In the genomic region with DNA sequence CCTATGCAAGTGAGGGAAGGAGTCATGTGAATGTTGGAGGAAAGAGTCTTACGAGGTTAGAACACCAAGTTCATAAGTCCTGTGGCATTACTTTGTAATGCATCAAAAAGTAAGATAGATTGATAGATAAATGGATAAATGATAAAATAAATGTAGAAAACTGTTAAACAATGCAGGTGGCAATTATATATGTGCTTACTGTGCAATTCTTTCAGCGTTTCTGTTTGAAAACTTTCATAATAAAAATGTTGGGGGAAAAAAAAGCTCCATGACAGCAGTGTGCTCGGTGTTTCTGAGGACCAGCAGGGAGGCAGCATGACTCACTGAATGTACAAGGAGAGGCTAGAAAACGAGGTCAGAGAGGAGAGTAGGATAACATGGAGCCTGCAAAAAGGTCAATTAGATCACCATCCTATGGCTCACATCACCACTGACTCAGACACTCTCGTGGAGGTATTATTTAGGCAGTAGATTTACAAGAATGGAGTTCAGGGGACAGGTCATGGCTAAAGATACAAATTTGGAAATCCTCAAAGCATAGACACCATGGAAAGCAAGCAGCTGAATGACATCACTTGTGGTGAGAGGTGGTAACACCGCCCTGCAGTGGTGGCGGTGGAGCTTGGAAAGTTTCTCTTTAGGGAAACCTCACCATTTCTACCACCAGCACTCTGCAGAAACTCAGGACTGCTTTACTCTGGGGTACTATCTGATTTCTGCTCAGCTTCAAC, we compare ENCODE assay signal across 9 cellular contexts.
DNase-seq lines count a peak whose midpoint lies in the region; ATAC-seq and TF ChIP-seq lines count a peak whose summit lies in the region.
"Had no signal": no experiment of that assay in that cellular context is flagged by ENCODE, and none has a peak within 500 bp of the region (broad histone marks: within the 10 kb centered on the region; RNA-seq: fewer than 3 reads in every experiment).

No MANE protein-coding gene starts in this region.

- H3K79me1 ChIP-seq in IMR-90 (ENCODE audit: low read depth in 1 of 2, low read length in 2 of 2), result no peaks in the 10 kb centered on the region

- no peak overlapping the region for H2BK5ac ChIP-seq in IMR-90 (ENCODE audit: low read depth, low read length, poor library complexity, severe bottlenecking)

- in situ Hi-C loops in IMR-90 (cut with MboI; ENCODE audit: low sequenced_read_pairs), result no loop called here

- no peak for TF ChIP-seq POLR2A in IMR-90 (IDR thresholded peaks at IDR 0.05; ENCODE audit: low read depth, low read length)

- no peak overlapping the region for H2AK9ac ChIP-seq in IMR-90 (replicated peaks; ENCODE audit: low read depth, low read length, poor library complexity)

- no peak overlapping the region for H3K14ac ChIP-seq in IMR-90 (replicated peaks; ENCODE audit: low read depth, low read length)

- H3K4me3 ChIP-seq in IMR-90 (ENCODE audit: insufficient read depth, low read depth, low read length) (no peak overlapping the region), kidney epithelial cell (ENCODE audit: low read depth, low read length) (no peak overlapping the region)

- TF ChIP-seq RAD21 in IMR-90 (IDR thresholded peaks at IDR 0.05; ENCODE audit: low read length), result no peak

- no peak overlapping the region for H3K9ac ChIP-seq in IMR-90 (ENCODE audit: low read depth, low read length)

- DNase-seq in Daoy (ENCODE audit: low read depth) (peak; percentile 80), IMR-90 (peak; percentile 45), kidney epithelial cell (ENCODE audit: low read depth) (peak; percentile 32), NCI-H1436 (lab: John Stamatoyannopoulos, UW) (no peak)
- DNase-seq in activated T-cell treated with anti-CD3 and anti-CD28 coated beads, Interleukin-2, amount 50 U/mL, for 4 hours, result no peak
- DNase-seq in stimulated activated naive CD4-positive, alpha-beta T cell (lab: John Stamatoyannopoulos, UW), result no peak
- DNase-seq in CD4-positive, alpha-beta T cell, result no peak

- no peak overlapping the region for H3K18ac ChIP-seq in IMR-90 (ENCODE audit: low read depth, low read length)

- no peak overlapping the region for H2BK120ac ChIP-seq in IMR-90 (ENCODE audit: low read depth, low read length)

- H4K8ac ChIP-seq in IMR-90 (ENCODE audit: low read depth in 2 of 2, low read length in 2 of 2), result no peak overlapping the region

- H3K56ac ChIP-seq in IMR-90 (ENCODE audit: extremely low read depth, insufficient read depth, low read length), result no peak overlapping the region

- no peak overlapping the region for H2AK5ac ChIP-seq in IMR-90 (ENCODE audit: low read depth, low read length)

- H3K9me3 Mint-ChIP-seq in activated T-cell treated with anti-CD3 and anti-CD28 coated beads, Interleukin-2, amount 50 U/mL, for 4 hours, result no peaks in the 10 kb centered on the region
- H3K9me3 Mint-ChIP-seq in CD4-positive, alpha-beta T cell, result no peaks in the 10 kb centered on the region
- H3K9me3 Mint-ChIP-seq: activated naive CD4-positive, alpha-beta T cell treated with anti-CD3 and anti-CD28 coated beads, Interleukin-2, amount 50 U/mL, for 24 hours had no signal

- dilution Hi-C loops in IMR-90 (cut with HindIII; ENCODE audit: low sequenced_read_pairs, unreplicated experiment), result no loop called here

- H4K20me1 ChIP-seq in IMR-90 (ENCODE audit: insufficient read depth, low read length), result no peaks in the 10 kb centered on the region

- POLR2A ChIA-PET in IMR-90 (lab: Charles Lee; ENCODE audit: unreplicated experiment), result no interaction called here
- POLR2A ChIA-PET in CD4-positive, alpha-beta T cell (lab: Charles Lee), result no interaction called here

- H3K27ac Mint-ChIP-seq in CD4-positive, alpha-beta T cell, result no peak overlapping the region
- H3K27ac Mint-ChIP-seq: activated naive CD4-positive, alpha-beta T cell treated with anti-CD3 and anti-CD28 coated beads, Interleukin-2, amount 50 U/mL, for 24 hours had no signal

- H3K27ac ChIP-seq in IMR-90 (ENCODE audit: insufficient read depth, low read length), result no peak overlapping the region
- H3K27ac ChIP-seq in CD4-positive, alpha-beta T cell (ENCODE audit: low read depth, low read length), result no peak overlapping the region

- H3K27me3 ChIP-seq in IMR-90 (ENCODE audit: control insufficient read depth, insufficient read depth, low read length) (no peaks in the 10 kb centered on the region), kidney epithelial cell (ENCODE audit: control insufficient read depth, insufficient read depth, low read length) (no peaks in the 10 kb centered on the region)
- no peaks in the 10 kb centered on the region for H3K27me3 ChIP-seq in CD4-positive, alpha-beta T cell (ENCODE audit: control insufficient read depth, insufficient read depth, low read length)

- H4K5ac ChIP-seq in IMR-90 (ENCODE audit: low read depth, low read length), result no peak overlapping the region

- H3K27me3 Mint-ChIP-seq in activated T-cell treated with anti-CD3 and anti-CD28 coated beads, Interleukin-2, amount 50 U/mL, for 4 hours (ENCODE audit: low read depth), result no peaks in the 10 kb centered on the region
- no peaks in the 10 kb centered on the region for H3K27me3 Mint-ChIP-seq in CD4-positive, alpha-beta T cell
- H3K27me3 Mint-ChIP-seq: activated naive CD4-positive, alpha-beta T cell treated with anti-CD3 and anti-CD28 coated beads, Interleukin-2, amount 50 U/mL, for 24 hours had no signal

- no TSS peak for BruUV-seq in IMR-90 (replicated peaks; lab: Mats Ljungman, UMichigan)

- H3K4me1 Mint-ChIP-seq in activated T-cell treated with anti-CD3 and anti-CD28 coated beads, Interleukin-2, amount 50 U/mL, for 4 hours (ENCODE audit: low read depth), result peaks cover 7% of the 10 kb centered on the region
- H3K4me1 Mint-ChIP-seq in CD4-positive, alpha-beta T cell (ENCODE audit: low read depth), result no peaks in the 10 kb centered on the region

- H2AFZ ChIP-seq in IMR-90 (replicated peaks; ENCODE audit: low read length, poor library complexity), result no peak overlapping the region

- TF ChIP-seq CTCF in IMR-90 (conservative IDR thresholded peaks at IDR 0.05; ENCODE audit: low read depth, low read length) (no peak), kidney epithelial cell (IDR thresholded peaks at IDR 0.05; ENCODE audit: insufficient read depth, low read length, poor library complexity, severe bottlenecking) (no peak)
- TF ChIP-seq CTCF in CD4-positive, alpha-beta T cell (IDR thresholded peaks at IDR 0.05), result no peak

- no peaks in the 10 kb centered on the region for H3K9me1 ChIP-seq in IMR-90 (ENCODE audit: insufficient read depth, low read length)

- no peak overlapping the region for H3K4me3 Mint-ChIP-seq in activated T-cell treated with anti-CD3 and anti-CD28 coated beads, Interleukin-2, amount 50 U/mL, for 4 hours
- no peak overlapping the region for H3K4me3 Mint-ChIP-seq in CD4-positive, alpha-beta T cell
- H3K4me3 Mint-ChIP-seq: activated naive CD4-positive, alpha-beta T cell treated with anti-CD3 and anti-CD28 coated beads, Interleukin-2, amount 50 U/mL, for 24 hours had no signal

- no peak overlapping the region for H2BK15ac ChIP-seq in IMR-90 (ENCODE audit: low read depth, low read length)

- ATAC-seq in IMR-90 (ENCODE audit: low read depth) (peak; percentile 72), GM18873 (IDR thresholded peaks at IDR 0.05; ENCODE audit: low FRiP score, unreplicated experiment) (no peak)
- peak; percentile 18 to 63 for ATAC-seq in activated T-cell treated with anti-CD3 and anti-CD28 coated beads, Interleukin-2, amount 50 U/mL, for 4 hours
- ATAC-seq in CD4-positive, alpha-beta T cell (ENCODE audit: poor library complexity), result no peak

- CTCF ChIA-PET in IMR-90 (lab: Yijun Ruan, JAX), result interaction anchor here (0.6 kb wide), 1 partner anchor 20 kb away, joined by 3 read pairs; no protein-coding TSS in a partner anchor
- CTCF ChIA-PET in CD4-positive, alpha-beta T cell (lab: Charles Lee), result interaction anchor here (0.6 kb wide), 1 partner anchor 102 kb away, joined by 3 read pairs; no protein-coding TSS in a partner anchor

- no peaks in the 10 kb centered on the region for H3K4me1 ChIP-seq in IMR-90 (ENCODE audit: control insufficient read depth, insufficient read depth, low read length)

- no peaks in the 10 kb centered on the region for H3K9me3 ChIP-seq in IMR-90 (ENCODE audit: control insufficient read depth, insufficient read depth, low read length)
- H3K9me3 ChIP-seq in CD4-positive, alpha-beta T cell (ENCODE audit: control insufficient read depth, low read length), result no peaks in the 10 kb centered on the region

- H3K36me3 ChIP-seq in IMR-90 (ENCODE audit: control insufficient read depth, insufficient read depth, low read length), result no peaks in the 10 kb centered on the region
- H3K36me3 ChIP-seq in kidney epithelial cell (ENCODE audit: control insufficient read depth, insufficient read depth, low read length), result no peaks in the 10 kb centered on the region

- no peak overlapping the region for H3K4ac ChIP-seq in IMR-90 (ENCODE audit: low read depth, low read length)

- H3K4me2 ChIP-seq in IMR-90 (ENCODE audit: low read depth, low read length), result no peak overlapping the region; the same call in 1 of the 2 replicates

- no peak overlapping the region for H2BK20ac ChIP-seq in IMR-90 (ENCODE audit: low read depth, low read length)

- H4K91ac ChIP-seq in IMR-90 (ENCODE audit: insufficient read depth, low read depth, low read length), result no peak overlapping the region

- WGBS in IMR-90 (ENCODE audit: extremely low coverage in 2 of 2, insufficient read length in 1 of 2), 2 experiments, result 43% methylated on average over 1 of the region's 7 CpGs; no CpG with 5 or more reads in 1 of the 2 experiments

- intact Hi-C loops in IMR-90 (cut with micrococcal nuclease), result no loop called here
- intact Hi-C loops in CD4-positive, alpha-beta T cell (cut with DNase I, micrococcal nuclease), result no loop called here

- no peak overlapping the region for H3K23ac ChIP-seq in IMR-90 (ENCODE audit: low read depth, low read length)

- no peaks in the 10 kb centered on the region for H3K36me3 Mint-ChIP-seq in activated T-cell treated with anti-CD3 and anti-CD28 coated beads, Interleukin-2, amount 50 U/mL, for 4 hours (ENCODE audit: insufficient read depth)
- no peaks in the 10 kb centered on the region for H3K36me3 Mint-ChIP-seq in CD4-positive, alpha-beta T cell (ENCODE audit: low read depth)
- H3K36me3 Mint-ChIP-seq: activated naive CD4-positive, alpha-beta T cell treated with anti-CD3 and anti-CD28 coated beads, Interleukin-2, amount 50 U/mL, for 24 hours had no signal

TF ChIP-seq in IMR-90, 13 proteins besides CTCF, POLR2A, EP300 and RAD21 (continues in another document):
- TF ChIP-seq, protein P1, sequence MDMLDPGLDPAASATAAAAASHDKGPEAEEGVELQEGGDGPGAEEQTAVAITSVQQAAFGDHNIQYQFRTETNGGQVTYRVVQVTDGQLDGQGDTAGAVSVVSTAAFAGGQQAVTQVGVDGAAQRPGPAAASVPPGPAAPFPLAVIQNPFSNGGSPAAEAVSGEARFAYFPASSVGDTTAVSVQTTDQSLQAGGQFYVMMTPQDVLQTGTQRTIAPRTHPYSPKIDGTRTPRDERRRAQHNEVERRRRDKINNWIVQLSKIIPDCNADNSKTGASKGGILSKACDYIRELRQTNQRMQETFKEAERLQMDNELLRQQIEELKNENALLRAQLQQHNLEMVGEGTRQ (IDR thresholded peaks at IDR 0.05; ENCODE audit: low read depth, low read length), result no peak
- TF ChIP-seq CHD1 (IDR thresholded peaks at IDR 0.05; ENCODE audit: low read depth, low read length), result no peak
- no peak for TF ChIP-seq RFX5 (IDR thresholded peaks at IDR 0.05; ENCODE audit: low read depth, low read length)
- no peak for TF ChIP-seq MAZ (IDR thresholded peaks at IDR 0.05; ENCODE audit: borderline replicate concordance, low read depth, low read length)
- no peak for TF ChIP-seq FOS (IDR thresholded peaks at IDR 0.05; ENCODE audit: low read depth, low read length)

Comparison
In these comparisons a context has a peak if more than half of its experiments do, and no peak if none do; other contexts are left out.
1. DNase-seq: peak in Daoy (single experiment), IMR-90 (single experiment) and kidney epithelial cell (single experiment); none in activated T-cell treated with anti-CD3 and anti-CD28 coated beads, Interleukin-2, amount 50 U/mL, for 4 hours (single experiment), stimulated activated naive CD4-positive, alpha-beta T cell (0 of 6), NCI-H1436 (single experiment) and CD4-positive, alpha-beta T cell (0 of 10).
2. ATAC-seq: peak in IMR-90 (single experiment) and activated T-cell treated with anti-CD3 and anti-CD28 coated beads, Interleukin-2, amount 50 U/mL, for 4 hours (2 of 2); none in GM18873 (single experiment) and CD4-positive, alpha-beta T cell (single experiment).